In the genomic region with DNA sequence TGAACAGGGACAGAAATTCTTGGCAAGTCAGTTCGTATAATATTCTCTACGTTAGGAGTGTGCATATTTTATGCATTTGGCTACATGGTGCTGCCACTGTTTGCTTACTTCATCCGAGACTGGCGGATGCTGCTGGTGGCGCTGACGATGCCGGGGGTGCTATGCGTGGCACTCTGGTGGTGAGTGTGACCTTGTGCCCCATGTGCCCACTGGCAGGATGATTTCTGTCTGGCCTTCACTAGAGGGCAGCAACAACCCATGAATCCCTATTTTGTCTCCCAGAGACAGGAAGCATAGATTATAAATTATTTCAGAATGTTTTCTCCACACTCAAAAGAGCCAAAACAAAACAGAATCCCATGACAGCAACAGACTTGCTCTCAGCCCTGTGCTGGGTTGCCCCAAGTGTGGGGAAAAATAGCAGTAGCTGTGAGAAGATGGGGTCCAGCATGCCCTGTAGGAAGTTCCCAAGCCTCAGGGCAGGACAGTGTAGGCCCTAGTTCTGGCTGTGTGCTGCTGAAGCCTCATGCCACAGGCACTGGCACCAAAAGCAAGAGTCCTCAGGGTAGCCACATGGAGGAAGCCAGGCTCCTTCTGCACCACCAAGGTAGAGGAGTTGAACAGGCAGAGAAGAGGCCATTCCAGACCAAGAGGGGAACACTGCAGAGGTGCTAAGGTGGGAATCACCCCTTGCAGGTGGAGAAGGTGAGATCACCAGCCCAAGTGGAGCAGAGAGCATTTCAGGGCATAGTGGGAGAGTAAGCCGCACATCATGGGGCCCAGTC, we compare ENCODE assay signal across 8 cellular contexts. TPM values are rescaled to one million over a fixed set of nuclear protein-coding genes. Genes with fewer than 3 reads are reported as not detected.
A peak's percentile ranks its signal among the peaks of the same experiment; 100 is the strongest.
DNase-seq lines count a peak whose midpoint lies in the region; ATAC-seq and TF ChIP-seq lines count a peak whose summit lies in the region.

No MANE protein-coding gene starts in this region.

- H3K36me3 ChIP-seq in Peyer's patch (peaks cover 0 to 10% (median 4%) of the 10 kb centered on the region in 3 donors), ovary (no peaks in the 10 kb centered on the region), transverse colon (no peaks in the 10 kb centered on the region)

- H3K27ac ChIP-seq in Peyer's patch (peak overlapping the region in 2 of 4 donors; percentile 58 to 71), ovary (peak overlapping the region in 1 of 2 donors; percentile 87), transverse colon (peak overlapping the region; percentile 85 to 90 (median 87))

- H3K4me3 Mint-ChIP-seq in HFFc6 = no peak overlapping the region

- H3K27me3 Mint-ChIP-seq in HFFc6 (ENCODE audit: insufficient read depth) = no peaks in the 10 kb centered on the region; the same call in 1 of the 2 replicates

- TF ChIP-seq POLR2A in Peyer's patch (IDR thresholded peaks at IDR 0.05) (no peak), ovary (IDR thresholded peaks at IDR 0.05) (no peak), transverse colon (IDR thresholded peaks at IDR 0.05) (no peak)

- H3K4me1 Mint-ChIP-seq in HFFc6 (ENCODE audit: low read depth) = peaks cover 54% of the 10 kb centered on the region

- 27 to 34% (median 28%) methylated on average over 9 of the region's 9 CpGs for WGBS in ovary, 3 donors
- WGBS in transverse colon (ENCODE audit: low coverage in 1 of 2), 2 donors = 29 to 80% methylated on average over 1 to 9 of the region's 9 CpGs

- ATAC-seq in GM19351 (IDR thresholded peaks at IDR 0.05; ENCODE audit: unreplicated experiment) = no peak

- H3K27me3 ChIP-seq in Peyer's patch (no peaks in the 10 kb centered on the region), ovary (no peaks in the 10 kb centered on the region), transverse colon (no peaks in the 10 kb centered on the region)

- peak overlapping the region; percentile 76 for H3K27ac Mint-ChIP-seq in HFFc6

- no peak overlapping the region for H3K4me3 ChIP-seq in Peyer's patch
- H3K4me3 ChIP-seq in ovary = no peak overlapping the region
- H3K4me3 ChIP-seq in transverse colon = no peak overlapping the region

- H3K36me3 Mint-ChIP-seq in HFFc6 (ENCODE audit: low read depth) = no peaks in the 10 kb centered on the region

- TF ChIP-seq EP300 in ovary (IDR thresholded peaks at IDR 0.05) (no peak), transverse colon (IDR thresholded peaks at IDR 0.05; ENCODE audit: low read depth) (no peak)

- intact Hi-C loops in ovary (cut with DNase I) = loop anchor here (2.0 to 10.0 kb wide), 5 partner anchors 112 to 439 kb away; no protein-coding TSS in a partner anchor
- intact Hi-C loops in transverse colon (cut with DNase I; ENCODE audit: low total_unique reads) = no loop called here

- TF ChIP-seq CTCF in HFFc6 (IDR thresholded peaks at IDR 0.05) = peak; percentile 87
- TF ChIP-seq CTCF in Peyer's patch (IDR thresholded peaks at IDR 0.05) = peak; percentile 70 to 83 (median 78)
- peak; percentile 39 to 75 (median 58) for TF ChIP-seq CTCF in ovary (IDR thresholded peaks at IDR 0.05)
- peak; percentile 64 to 81 (median 66) for TF ChIP-seq CTCF in transverse colon (IDR thresholded peaks at IDR 0.05)

- H3K9me3 Mint-ChIP-seq in HFFc6 = no peaks in the 10 kb centered on the region

- in situ Hi-C loops in transverse colon (cut with MboI; ENCODE audit: low pct_ligation_motif_present in 1 of 4, low pct_unique_long_range_greater_than_20kb in 1 of 4, low sequenced_read_pairs in 3 of 4) = loop anchor here (10.0 to 25.0 kb wide), 5 partner anchors 119 to 452 kb away; a partner anchor contains a TSS

- DNase-seq in DMS 273 treated with DMSO at 0.1 percent for 48 hours (lab: John Stamatoyannopoulos, UW) = peak; percentile 12
- peak; percentile 68 for DNase-seq in HFFc6
- peak in 2 of 3 donors; percentile 62 to 82 for DNase-seq in Peyer's patch
- peak; percentile 49 for DNase-seq in activated effector memory CD4-positive, alpha-beta T cell treated with Interleukin-2 at 50 U/mL for 16 hours
- peak; percentile 49 for DNase-seq in fibroblast of the conjunctiva (ENCODE audit: low read depth)
- peak in 4 of 5 donors; percentile 50 to 57 (median 54) for DNase-seq in ovary
- peak; percentile 66 for DNase-seq in transverse colon

- H3K9me3 ChIP-seq in Peyer's patch (no peaks in the 10 kb centered on the region), ovary (no peaks in the 10 kb centered on the region), transverse colon (no peaks in the 10 kb centered on the region)

- peaks cover 11 to 31% (median 17%) of the 10 kb centered on the region in 4 donors for H3K4me1 ChIP-seq in Peyer's patch
- H3K4me1 ChIP-seq in ovary (ENCODE audit: insufficient read depth) = peaks cover 26% of the 10 kb centered on the region
- H3K4me1 ChIP-seq in transverse colon = peaks cover 29 to 54% (median 41%) of the 10 kb centered on the region in 4 donors

RNA-seq across cellular contexts. Expression of a gene that starts 16.0 kb away (rescaled TPM):
- total RNA-seq in HFFc6 (2021; fragmentation: NEBNext Ultra II Directional; extraction: Animal tissue kit (Norgen Biotek cat#: 25700)) = 1 to 10 TPM; 3.8 to 5.6 (median 4.9) TPM
- total RNA-seq in Peyer's patch (100 to 1,000 TPM in 2 of 4 donors, 10 to 100 TPM in 2; 25.6 to 152 (median 110) TPM), ovary (10 to 100 TPM in 6 of 7 donors, 1 to 10 TPM in 1; 8.7 to 37.5 (median 10.6) TPM), transverse colon (100 to 1,000 TPM in 1 of 4 donors, 10 to 100 TPM in 3; 34.6 to 129 (median 67.8) TPM)
- 10 to 100 TPM in 1 of 2 donors, 1 to 10 TPM in 1; 5.2 to 10.4 TPM for polyA plus RNA-seq in ovary

Comparison
In these comparisons a context has a peak if more than half of its experiments do, and no peak if none do; other contexts are left out.
1. DNase-seq: peak in every context shown above with its lines; median percentile 72 in Peyer's patch; 68 in HFFc6; 66 in transverse colon; 54 in ovary; 49 in activated effector memory CD4-positive, alpha-beta T cell treated with Interleukin-2 at 50 U/mL for 16 hours; 49 in fibroblast of the conjunctiva; 12 in DMS 273 treated with DMSO at 0.1 percent for 48 hours.